In the genomic region with DNA sequence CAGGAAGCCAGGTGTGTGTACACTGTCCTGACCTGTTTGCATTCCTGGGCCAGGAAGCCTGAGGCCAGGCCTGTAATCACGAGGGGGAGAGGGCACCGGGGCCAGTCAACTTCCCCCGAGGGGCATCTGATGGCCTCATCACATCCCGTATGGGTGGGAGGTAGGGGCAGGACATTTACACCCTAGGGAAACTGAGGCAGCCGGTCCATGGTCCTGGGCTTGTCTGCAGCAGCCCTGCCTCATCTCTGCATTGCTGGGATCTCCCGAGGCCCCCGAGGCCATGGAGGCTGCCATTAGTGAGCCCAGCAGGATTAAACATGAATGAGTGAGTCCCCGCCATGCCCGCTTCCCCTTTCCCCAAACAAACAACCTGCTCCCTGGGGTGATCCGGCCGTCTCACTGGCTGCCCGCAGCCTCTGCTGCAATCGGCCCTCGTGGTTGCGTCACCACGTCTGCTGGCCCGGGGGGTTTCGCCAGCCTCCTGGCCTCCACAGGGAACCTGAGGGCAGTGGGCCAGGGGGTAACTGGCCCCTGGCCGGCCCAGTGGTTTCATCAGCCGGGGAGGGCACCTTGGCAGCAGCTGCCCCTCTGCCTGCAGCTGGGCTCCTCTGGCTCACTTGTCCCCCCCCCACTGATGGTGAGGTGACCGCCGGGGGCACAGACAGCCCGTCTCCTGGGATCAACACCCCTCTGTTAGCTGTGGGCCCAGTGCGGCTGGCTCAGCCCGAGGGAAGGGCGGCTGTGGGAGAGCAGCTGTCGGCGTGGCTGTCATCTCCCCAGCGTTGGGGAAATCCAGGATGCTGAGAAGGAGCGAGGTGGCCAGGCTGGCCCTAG, we compare ENCODE assay signal across 1 cellular context.
TF ChIP-seq lines count a peak whose summit lies in the region.

No MANE protein-coding gene starts in this region.

TF ChIP-seq in HEK293, 187 proteins besides CTCF, POLR2A, EP300 and RAD21 (continued from another document and continues in another):
- no peak for TF ChIP-seq ZNF654 (tag by site-specific recombination; IDR thresholded peaks at IDR 0.05; ENCODE audit: low read depth)
- TF ChIP-seq ZNF837 (tag by site-specific recombination; IDR thresholded peaks at IDR 0.05) = no peak
- no peak for TF ChIP-seq SETDB1 (IDR thresholded peaks at IDR 0.05; ENCODE audit: insufficient read length, low read length)
- TF ChIP-seq, protein P1, sequence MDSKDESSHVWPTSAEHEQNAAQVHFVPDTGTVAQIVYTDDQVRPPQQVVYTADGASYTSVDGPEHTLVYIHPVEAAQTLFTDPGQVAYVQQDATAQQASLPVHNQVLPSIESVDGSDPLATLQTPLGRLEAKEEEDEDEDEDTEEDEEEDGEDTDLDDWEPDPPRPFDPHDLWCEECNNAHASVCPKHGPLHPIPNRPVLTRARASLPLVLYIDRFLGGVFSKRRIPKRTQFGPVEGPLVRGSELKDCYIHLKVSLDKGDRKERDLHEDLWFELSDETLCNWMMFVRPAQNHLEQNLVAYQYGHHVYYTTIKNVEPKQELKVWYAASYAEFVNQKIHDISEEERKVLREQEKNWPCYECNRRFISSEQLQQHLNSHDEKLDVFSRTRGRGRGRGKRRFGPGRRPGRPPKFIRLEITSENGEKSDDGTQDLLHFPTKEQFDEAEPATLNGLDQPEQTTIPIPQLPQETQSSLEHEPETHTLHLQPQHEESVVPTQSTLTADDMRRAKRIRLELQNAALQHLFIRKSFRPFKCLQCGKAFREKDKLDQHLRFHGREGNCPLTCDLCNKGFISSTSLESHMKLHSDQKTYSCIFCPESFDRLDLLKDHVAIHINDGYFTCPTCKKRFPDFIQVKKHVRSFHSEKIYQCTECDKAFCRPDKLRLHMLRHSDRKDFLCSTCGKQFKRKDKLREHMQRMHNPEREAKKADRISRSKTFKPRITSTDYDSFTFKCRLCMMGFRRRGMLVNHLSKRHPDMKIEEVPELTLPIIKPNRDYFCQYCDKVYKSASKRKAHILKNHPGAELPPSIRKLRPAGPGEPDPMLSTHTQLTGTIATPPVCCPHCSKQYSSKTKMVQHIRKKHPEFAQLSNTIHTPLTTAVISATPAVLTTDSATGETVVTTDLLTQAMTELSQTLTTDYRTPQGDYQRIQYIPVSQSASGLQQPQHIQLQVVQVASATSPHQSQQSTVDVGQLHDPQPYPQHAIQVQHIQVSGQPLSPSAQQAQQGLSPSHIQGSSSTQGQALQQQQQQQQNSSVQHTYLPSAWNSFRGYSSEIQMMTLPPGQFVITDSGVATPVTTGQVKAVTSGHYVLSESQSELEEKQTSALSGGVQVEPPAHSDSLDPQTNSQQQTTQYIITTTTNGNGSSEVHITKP (tag by site-specific recombination; IDR thresholded peaks at IDR 0.05) = peak; percentile 92
- TF ChIP-seq ZNF202 (tag by site-specific recombination; IDR thresholded peaks at IDR 0.05; ENCODE audit: borderline replicate concordance) = no peak
- no peak for TF ChIP-seq ZNF354C (tag by site-specific recombination; IDR thresholded peaks at IDR 0.05; ENCODE audit: borderline replicate concordance, low read depth)
- no peak for TF ChIP-seq ZNF266 (tag by site-specific recombination; IDR thresholded peaks at IDR 0.05; ENCODE audit: low read depth)
- no peak for TF ChIP-seq ZNF48 (tag by site-specific recombination; IDR thresholded peaks at IDR 0.05)
- no peak for TF ChIP-seq ZNF530 (tag by site-specific recombination; IDR thresholded peaks at IDR 0.05; ENCODE audit: low read depth)
- TF ChIP-seq ZFP37 (tag by site-specific recombination; IDR thresholded peaks at IDR 0.05) = no peak
- TF ChIP-seq ZNF580 (tag by site-specific recombination; IDR thresholded peaks at IDR 0.05) = no peak
- no peak; the same call in 1 of the 2 replicates for TF ChIP-seq TSHZ1 (tag by site-specific recombination; IDR thresholded peaks at IDR 0.05; ENCODE audit: borderline replicate concordance)
- no peak for TF ChIP-seq SCRT1 (tag by site-specific recombination; IDR thresholded peaks at IDR 0.05; ENCODE audit: borderline replicate concordance)
- no peak for TF ChIP-seq TRIM28 (IDR thresholded peaks at IDR 0.05; ENCODE audit: borderline replicate concordance, low read length)
- no peak for TF ChIP-seq ZNF658 (tag by site-specific recombination; IDR thresholded peaks at IDR 0.05)
- no peak for TF ChIP-seq ZNF560 (tag by site-specific recombination; IDR thresholded peaks at IDR 0.05; ENCODE audit: borderline replicate concordance)
- TF ChIP-seq, protein P2, sequence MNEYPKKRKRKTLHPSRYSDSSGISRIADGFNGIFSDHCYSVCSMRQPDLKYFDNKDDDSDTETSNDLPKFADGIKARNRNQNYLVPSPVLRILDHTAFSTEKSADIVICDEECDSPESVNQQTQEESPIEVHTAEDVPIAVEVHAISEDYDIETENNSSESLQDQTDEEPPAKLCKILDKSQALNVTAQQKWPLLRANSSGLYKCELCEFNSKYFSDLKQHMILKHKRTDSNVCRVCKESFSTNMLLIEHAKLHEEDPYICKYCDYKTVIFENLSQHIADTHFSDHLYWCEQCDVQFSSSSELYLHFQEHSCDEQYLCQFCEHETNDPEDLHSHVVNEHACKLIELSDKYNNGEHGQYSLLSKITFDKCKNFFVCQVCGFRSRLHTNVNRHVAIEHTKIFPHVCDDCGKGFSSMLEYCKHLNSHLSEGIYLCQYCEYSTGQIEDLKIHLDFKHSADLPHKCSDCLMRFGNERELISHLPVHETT (tag by site-specific recombination; IDR thresholded peaks at IDR 0.05) = no peak
- TF ChIP-seq ZNF561 (tag by site-specific recombination; IDR thresholded peaks at IDR 0.05; ENCODE audit: borderline replicate concordance) = peak; percentile 74; the same call in 1 of the 2 replicates
- TF ChIP-seq RBAK (tag by site-specific recombination; IDR thresholded peaks at IDR 0.05) = no peak
- peak; percentile 94 for TF ChIP-seq ZFP69B (tag by site-specific recombination; IDR thresholded peaks at IDR 0.05)
- no peak for TF ChIP-seq ZNF350 (tag by site-specific recombination; IDR thresholded peaks at IDR 0.05)
- TF ChIP-seq ZNF701 (tag by site-specific recombination; IDR thresholded peaks at IDR 0.05) = 0 out of 2 replicates have a peak, but pooled peaks have one; percentile 11
- peak; percentile 42; the same call in 1 of the 2 replicates for TF ChIP-seq FEZF1 (tag by site-specific recombination; IDR thresholded peaks at IDR 0.05)
- no peak for TF ChIP-seq ZNF621 (tag by site-specific recombination; IDR thresholded peaks at IDR 0.05)
- TF ChIP-seq ZNF843 (tag by site-specific recombination; IDR thresholded peaks at IDR 0.05) = 0 out of 2 replicates have a peak, but pooled peaks have one; percentile 33
- no peak for TF ChIP-seq ZNF777 (tag by site-specific recombination; IDR thresholded peaks at IDR 0.05; ENCODE audit: borderline replicate concordance)
- peak; percentile 69 for TF ChIP-seq GLIS1 (tag by site-specific recombination; IDR thresholded peaks at IDR 0.05)
- TF ChIP-seq ZNF501 (tag by site-specific recombination; IDR thresholded peaks at IDR 0.05) = no peak
- peak; percentile 68; the same call in 1 of the 2 replicates for TF ChIP-seq ZNF24 (tag by site-specific recombination; IDR thresholded peaks at IDR 0.05)
- no peak for TF ChIP-seq ZNF426 (tag by site-specific recombination; IDR thresholded peaks at IDR 0.05)
- TF ChIP-seq ZNF76 (tag by site-specific recombination; IDR thresholded peaks at IDR 0.05; ENCODE audit: borderline replicate concordance, low read depth) = 0 out of 2 replicates have a peak, but pooled peaks have one; percentile 18
- no peak for TF ChIP-seq ZNF513 (tag by site-specific recombination; IDR thresholded peaks at IDR 0.05)
- no peak for TF ChIP-seq ZNF239 (tag by site-specific recombination; IDR thresholded peaks at IDR 0.05)
- TF ChIP-seq SP2 (tag by site-specific recombination; IDR thresholded peaks at IDR 0.05) = no peak
- TF ChIP-seq ZNF155 (tag by site-specific recombination; IDR thresholded peaks at IDR 0.05) = no peak
- no peak for TF ChIP-seq ZNF776 (tag by site-specific recombination; IDR thresholded peaks at IDR 0.05; ENCODE audit: borderline replicate concordance)
- TF ChIP-seq ZNF394 (tag by site-specific recombination; IDR thresholded peaks at IDR 0.05; ENCODE audit: borderline replicate concordance) = no peak
- no peak for TF ChIP-seq KLF7 (tag by site-specific recombination; IDR thresholded peaks at IDR 0.05; ENCODE audit: borderline replicate concordance)
- TF ChIP-seq, protein P3, sequence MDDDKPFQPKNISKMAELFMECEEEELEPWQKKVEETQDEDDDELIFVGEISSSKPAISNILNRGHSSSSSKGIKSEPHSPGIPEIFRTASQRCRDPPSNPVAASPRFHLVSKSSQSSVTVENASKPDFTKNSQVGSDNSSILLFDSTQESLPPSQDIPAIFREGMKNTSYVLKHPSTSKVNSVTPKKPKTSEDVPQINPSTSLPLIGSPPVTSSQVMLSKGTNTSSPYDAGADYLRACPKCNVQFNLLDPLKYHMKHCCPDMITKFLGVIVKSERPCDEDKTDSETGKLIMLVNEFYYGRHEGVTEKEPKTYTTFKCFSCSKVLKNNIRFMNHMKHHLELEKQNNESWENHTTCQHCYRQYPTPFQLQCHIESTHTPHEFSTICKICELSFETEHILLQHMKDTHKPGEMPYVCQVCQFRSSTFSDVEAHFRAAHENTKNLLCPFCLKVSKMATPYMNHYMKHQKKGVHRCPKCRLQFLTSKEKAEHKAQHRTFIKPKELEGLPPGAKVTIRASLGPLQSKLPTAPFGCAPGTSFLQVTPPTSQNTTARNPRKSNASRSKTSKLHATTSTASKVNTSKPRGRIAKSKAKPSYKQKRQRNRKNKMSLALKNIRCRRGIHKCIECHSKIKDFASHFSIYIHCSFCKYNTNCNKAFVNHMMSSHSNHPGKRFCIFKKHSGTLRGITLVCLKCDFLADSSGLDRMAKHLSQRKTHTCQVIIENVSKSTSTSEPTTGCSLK (tag by site-specific recombination; IDR thresholded peaks at IDR 0.05) = no peak
- no peak; the same call in 1 of the 2 replicates for TF ChIP-seq KLF16 (tag by site-specific recombination; IDR thresholded peaks at IDR 0.05)
- TF ChIP-seq, protein P4, sequence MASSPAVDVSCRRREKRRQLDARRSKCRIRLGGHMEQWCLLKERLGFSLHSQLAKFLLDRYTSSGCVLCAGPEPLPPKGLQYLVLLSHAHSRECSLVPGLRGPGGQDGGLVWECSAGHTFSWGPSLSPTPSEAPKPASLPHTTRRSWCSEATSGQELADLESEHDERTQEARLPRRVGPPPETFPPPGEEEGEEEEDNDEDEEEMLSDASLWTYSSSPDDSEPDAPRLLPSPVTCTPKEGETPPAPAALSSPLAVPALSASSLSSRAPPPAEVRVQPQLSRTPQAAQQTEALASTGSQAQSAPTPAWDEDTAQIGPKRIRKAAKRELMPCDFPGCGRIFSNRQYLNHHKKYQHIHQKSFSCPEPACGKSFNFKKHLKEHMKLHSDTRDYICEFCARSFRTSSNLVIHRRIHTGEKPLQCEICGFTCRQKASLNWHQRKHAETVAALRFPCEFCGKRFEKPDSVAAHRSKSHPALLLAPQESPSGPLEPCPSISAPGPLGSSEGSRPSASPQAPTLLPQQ (tag by site-specific recombination; IDR thresholded peaks at IDR 0.05) = peak; percentile 91
